ENCODE assay signal across 20 cellular contexts in genomic region chr1:3363023-3363422, GRCh38.
"Had no signal": no experiment of that assay in that cellular context is flagged by ENCODE, and none has a peak within 500 bp of the region (broad histone marks: within the 10 kb centered on the region; RNA-seq: fewer than 3 reads in every experiment).

No MANE protein-coding gene starts in this region.

- H3K36me3 ChIP-seq: esophagus squamous epithelium, right atrium auricular region, sigmoid colon, vagina had no signal

- H3K27me3 ChIP-seq: right atrium auricular region, vagina had no signal

- H3K4me3 ChIP-seq: esophagus squamous epithelium, lung, right atrium auricular region, sigmoid colon, vagina had no signal

- H3K4me1 ChIP-seq: parathyroid adenoma, vagina had no signal

- H3K27ac Mint-ChIP-seq: dendritic cell treated with granulocyte-macrophage colony-stimulating factor and Interleukin-4, amounts not matched to agents 40 ng/mL and 50 ng/mL, for 4 days; memory B cell; natural killer cell; stimulated activated memory B cell treated with anti-CD40 and anti-IgM and Interleukin-4, amounts not matched to agents 10 μg/mL and 1 μg/mL and 100 μg/mL, for 72 hours had no signal

- H3K9ac ChIP-seq: parathyroid adenoma had no signal

- H3K9me3 ChIP-seq: esophagus squamous epithelium, right atrium auricular region, sigmoid colon, vagina had no signal

- H3K27me3 Mint-ChIP-seq: progenitor cell of endocrine pancreas had no signal

- H3K36me3 Mint-ChIP-seq: memory B cell; natural killer cell; stimulated activated memory B cell treated with anti-CD40 and anti-IgM and Interleukin-4, amounts not matched to agents 10 μg/mL and 1 μg/mL and 100 μg/mL, for 72 hours had no signal

- DNase-seq: effector memory CD4-positive, alpha-beta T cell; erythroblast; esophagus squamous epithelium; foreskin melanocyte; hypothalamus; natural killer cell; sigmoid colon; stimulated activated CD4-positive, alpha-beta T cell treated with anti-CD3 and anti-CD28 coated beads, Interleukin-2, amount 100 ng/mL, for 24 hours; stimulated activated CD4-positive, alpha-beta T cell treated with anti-CD3 and anti-CD28 coated beads, Interleukin-4, amount 100 ng/mL, for 4 hours; stimulated activated naive CD8-positive, alpha-beta T cell treated with anti-CD3 and anti-CD28 coated beads, Interleukin-15, Interleukin-2, amounts not matched to agents 100 U/mL and 50 U/mL, for 24 hours; substantia nigra; trophoblast cell had no signal

- ATAC-seq: natural killer cell; stimulated activated memory B cell treated with anti-CD40 and anti-IgM and Interleukin-4, amounts not matched to agents 10 μg/mL and 1 μg/mL and 100 μg/mL, for 72 hours; stimulated activated naive CD8-positive, alpha-beta T cell treated with anti-CD3 and anti-CD28 coated beads, Interleukin-15, Interleukin-2, amounts not matched to agents 100 U/mL and 50 U/mL, for 24 hours had no signal

- H3K4me1 Mint-ChIP-seq: memory B cell; stimulated activated memory B cell treated with anti-CD40 and anti-IgM and Interleukin-4, amounts not matched to agents 10 μg/mL and 1 μg/mL and 100 μg/mL, for 72 hours had no signal

- H3K79me2 ChIP-seq: parathyroid adenoma had no signal

- H3K9me3 Mint-ChIP-seq: dendritic cell treated with granulocyte-macrophage colony-stimulating factor and Interleukin-4, amounts not matched to agents 40 ng/mL and 50 ng/mL, for 4 days; memory B cell; natural killer cell; stimulated activated memory B cell treated with anti-CD40 and anti-IgM and Interleukin-4, amounts not matched to agents 10 μg/mL and 1 μg/mL and 100 μg/mL, for 72 hours had no signal

- H3K4me3 Mint-ChIP-seq: dendritic cell treated with granulocyte-macrophage colony-stimulating factor and Interleukin-4, amounts not matched to agents 40 ng/mL and 50 ng/mL, for 4 days; memory B cell; natural killer cell; stimulated activated memory B cell treated with anti-CD40 and anti-IgM and Interleukin-4, amounts not matched to agents 10 μg/mL and 1 μg/mL and 100 μg/mL, for 72 hours had no signal

- H3K27ac ChIP-seq: esophagus squamous epithelium, parathyroid adenoma, right atrium auricular region, sigmoid colon, vagina had no signal

- H2AFZ ChIP-seq: parathyroid adenoma had no signal
